In genomic region chr6:70280462-70280861, GRCh38 we compare ENCODE assay signal across 17 cellular contexts. TPM values are rescaled to one million over a fixed set of nuclear protein-coding genes. Genes with fewer than 3 reads are reported as not detected.
DNase-seq lines count a peak whose midpoint lies in the region; ATAC-seq and TF ChIP-seq lines count a peak whose summit lies in the region.
"Had no signal": no experiment of that assay in that cellular context is flagged by ENCODE, and none has a peak within 500 bp of the region (broad histone marks: within the 10 kb centered on the region; RNA-seq: fewer than 3 reads in every experiment).

No MANE protein-coding gene starts in this region.

- ATAC-seq in left cardiac atrium (no peak), Right ventricle myocardium superior (ENCODE audit: poor library complexity) (no peak), GM19463 (IDR thresholded peaks at IDR 0.05; ENCODE audit: unreplicated experiment) (no peak)
- peak; percentile 25 for ATAC-seq in stimulated activated memory B cell treated with anti-CD40 and anti-IgM and Interleukin-4, amounts not matched to agents 10 μg/mL and 1 μg/mL and 100 μg/mL, for 72 hours
- ATAC-seq: T-helper 17 cell had no signal

- no peak overlapping the region for H3K4me3 ChIP-seq in endodermal cell (ENCODE audit: low read length)
- H3K4me3 ChIP-seq: uterus had no signal

- TF ChIP-seq CTCF in endodermal cell (conservative IDR thresholded peaks at IDR 0.05), result no peak

- H3K9ac ChIP-seq in endodermal cell (ENCODE audit: extremely low read depth, low read length, poor library complexity, severe bottlenecking), result no peak overlapping the region

- no peak overlapping the region for H3K4me3 Mint-ChIP-seq in endodermal cell
- no peak overlapping the region for H3K4me3 Mint-ChIP-seq in stimulated activated memory B cell treated with anti-CD40 and anti-IgM and Interleukin-4, amounts not matched to agents 10 μg/mL and 1 μg/mL and 100 μg/mL, for 72 hours
- H3K4me3 Mint-ChIP-seq: T-helper 17 cell had no signal

- no peak overlapping the region for H3K27ac Mint-ChIP-seq in endodermal cell
- H3K27ac Mint-ChIP-seq in stimulated activated memory B cell treated with anti-CD40 and anti-IgM and Interleukin-4, amounts not matched to agents 10 μg/mL and 1 μg/mL and 100 μg/mL, for 72 hours, result no peak overlapping the region
- H3K27ac Mint-ChIP-seq: progenitor cell of endocrine pancreas, T-helper 17 cell had no signal

- no peaks in the 10 kb centered on the region for H3K9me3 ChIP-seq in endodermal cell (ENCODE audit: control insufficient read depth, low read length)
- H3K9me3 ChIP-seq: uterus had no signal

- no peaks in the 10 kb centered on the region for H3K4me1 ChIP-seq in endodermal cell (ENCODE audit: control insufficient read depth, insufficient read depth, low read length)
- H3K4me1 ChIP-seq: uterus had no signal

- 77 to 82% methylated on average over 2 to 14 of the region's 14 CpGs for WGBS in endodermal cell (ENCODE audit: insufficient coverage in 1 of 2, insufficient read length in 1 of 2), 2 experiments

- peaks cover 37% of the 10 kb centered on the region for H3K27me3 ChIP-seq in endodermal cell (ENCODE audit: control insufficient read depth, insufficient read depth, low read length, poor library complexity, severe bottlenecking)
- H3K27me3 ChIP-seq: uterus had no signal

- DNase-seq in left cardiac atrium, result peak; percentile 21
- no peak for DNase-seq in Right ventricle myocardium superior
- peak; percentile 57 for DNase-seq in NCI-H2171 treated with DMSO at 0.1 percent for 48 hours (lab: John Stamatoyannopoulos, UW)
- peak; percentile 61 for DNase-seq in endodermal cell
- no peak for DNase-seq in GM19240 (ENCODE audit: insufficient read length, low spot score)
- DNase-seq in LoVo (ENCODE audit: low spot score), result no peak
- DNase-seq: activated CD8-positive, alpha-beta memory T cell treated with anti-CD3 and anti-CD28 coated beads for 24 hours; activated naive CD4-positive, alpha-beta T cell; brain microvascular endothelial cell; OCI-M1; stimulated activated CD4-positive, alpha-beta T cell treated with anti-CD3 and anti-CD28 coated beads, Interleukin-2, amount 100 ng/mL, for 48 hours; T-helper 17 cell; uterus had no signal

- no peaks in the 10 kb centered on the region for H3K36me3 ChIP-seq in endodermal cell (ENCODE audit: control insufficient read depth, insufficient read depth, low read length)
- H3K36me3 ChIP-seq: brain microvascular endothelial cell, uterus had no signal

- H3K4me1 Mint-ChIP-seq in endodermal cell, result no peaks in the 10 kb centered on the region
- H3K4me1 Mint-ChIP-seq in stimulated activated memory B cell treated with anti-CD40 and anti-IgM and Interleukin-4, amounts not matched to agents 10 μg/mL and 1 μg/mL and 100 μg/mL, for 72 hours, result no peaks in the 10 kb centered on the region

- H3K27me3 Mint-ChIP-seq in endodermal cell (ENCODE audit: insufficient read depth), result peaks cover 62% of the 10 kb centered on the region
- peaks cover 68% of the 10 kb centered on the region for H3K27me3 Mint-ChIP-seq in stimulated activated memory B cell treated with anti-CD40 and anti-IgM and Interleukin-4, amounts not matched to agents 10 μg/mL and 1 μg/mL and 100 μg/mL, for 72 hours

- no peak overlapping the region for H3K27ac ChIP-seq in endodermal cell (ENCODE audit: low read depth, low read length)
- H3K27ac ChIP-seq: brain microvascular endothelial cell, uterus had no signal

- H3K9me3 Mint-ChIP-seq in endodermal cell, result peaks cover 4% of the 10 kb centered on the region
- H3K9me3 Mint-ChIP-seq in stimulated activated memory B cell treated with anti-CD40 and anti-IgM and Interleukin-4, amounts not matched to agents 10 μg/mL and 1 μg/mL and 100 μg/mL, for 72 hours, result no peaks in the 10 kb centered on the region

- intact Hi-C loops in left cardiac atrium (cut with DNase I) (no loop called here), Right ventricle myocardium superior (cut with DNase I) (no loop called here)

- no peaks in the 10 kb centered on the region for H3K36me3 Mint-ChIP-seq in endodermal cell (ENCODE audit: low read depth)
- H3K36me3 Mint-ChIP-seq in stimulated activated memory B cell treated with anti-CD40 and anti-IgM and Interleukin-4, amounts not matched to agents 10 μg/mL and 1 μg/mL and 100 μg/mL, for 72 hours, result no peaks in the 10 kb centered on the region

RNA-seq across cellular contexts. Expression of gene COL9A1, which starts 22.4 kb away (rescaled TPM):
- under 1 TPM; 0.29 to 0.37 TPM for total RNA-seq in left cardiac atrium
- 0.24 TPM for total RNA-seq in Right ventricle myocardium superior
- 1 to 10 TPM; 5.8 to 10.0 TPM for total RNA-seq in endodermal cell
- 21.2 TPM for polyA plus RNA-seq in endodermal cell (2013, experiment 1 of 2)
- polyA plus RNA-seq in endodermal cell (2013, experiment 2 of 2), result 17.2 TPM
- total RNA-seq: fibroblast of villous mesenchyme, T-helper 17 cell had no signal

Comparison
In these comparisons a context has a peak if more than half of its experiments do, and no peak if none do; other contexts are left out.
1. DNase-seq: peak in left cardiac atrium (single experiment), NCI-H2171 treated with DMSO at 0.1 percent for 48 hours (single experiment) and endodermal cell (single experiment); none in Right ventricle myocardium superior (single experiment), GM19240 (single experiment) and LoVo (single experiment).